8 cellular contexts compared by ENCODE assay signal in genomic region chr13:46052314-46053161, GRCh38. TPM values are rescaled to one million over a fixed set of nuclear protein-coding genes. Genes with fewer than 3 reads are reported as not detected.
DNase-seq lines count a peak whose midpoint lies in the region; TF ChIP-seq lines count a peak whose summit lies in the region.

Gene ZC3H13, minus strand, starts transcription at chr13:46052746. Its CDS starts 7,239 bp downstream, at chr13:46045507.

- H3K4me3 Mint-ChIP-seq in nephron = peak within 1 kb of the TSS; percentile 93 to 98 (median 93)
- peak within 1 kb of the TSS; percentile 92 for H3K4me3 Mint-ChIP-seq in stimulated activated naive CD8-positive, alpha-beta T cell treated with anti-CD3 and anti-CD28 coated beads, Interleukin-15, Interleukin-2, amounts not matched to agents 100 ng/mL and 50 ng/mL, for 24 hours

- H3K4me3 ChIP-seq in H7 (ENCODE audit: insufficient read depth, low read depth, low read length) = peak within 1 kb of the TSS; percentile 85
- H3K4me3 ChIP-seq in fibroblast of the aortic adventitia (ENCODE audit: low read depth, low read length) = peak within 1 kb of the TSS; percentile 64

- peaks cover 2% of the 10 kb centered on the region; the same call in 1 of the 2 replicates for H3K27me3 ChIP-seq in H7 (ENCODE audit: control insufficient read depth, insufficient read depth, low read length)

- H3K9me3 Mint-ChIP-seq in nephron = no peaks in the 10 kb centered on the region
- no peaks in the 10 kb centered on the region for H3K9me3 Mint-ChIP-seq in stimulated activated naive CD8-positive, alpha-beta T cell treated with anti-CD3 and anti-CD28 coated beads, Interleukin-15, Interleukin-2, amounts not matched to agents 100 ng/mL and 50 ng/mL, for 24 hours

- in situ Hi-C loops in G401 (cut with HindIII; ENCODE audit: low sequenced_read_pairs) = no loop called here

- no peaks in the 10 kb centered on the region for H3K36me3 Mint-ChIP-seq in nephron (ENCODE audit: low read depth)
- no peaks in the 10 kb centered on the region for H3K36me3 Mint-ChIP-seq in stimulated activated naive CD8-positive, alpha-beta T cell treated with anti-CD3 and anti-CD28 coated beads, Interleukin-15, Interleukin-2, amounts not matched to agents 100 ng/mL and 50 ng/mL, for 24 hours (ENCODE audit: low read depth)

- H3K36me3 ChIP-seq in H7 (replicated peaks; ENCODE audit: control insufficient read depth, insufficient read depth, low read length) = no peaks in the 10 kb centered on the region

- no peaks in the 10 kb centered on the region for H3K27me3 Mint-ChIP-seq in nephron (ENCODE audit: low read depth)
- peaks cover 12% of the 10 kb centered on the region for H3K27me3 Mint-ChIP-seq in stimulated activated naive CD8-positive, alpha-beta T cell treated with anti-CD3 and anti-CD28 coated beads, Interleukin-15, Interleukin-2, amounts not matched to agents 100 ng/mL and 50 ng/mL, for 24 hours

- H3K27ac Mint-ChIP-seq in nephron = peak within 1 kb of the TSS; percentile 82 to 97 (median 96)
- peak within 1 kb of the TSS; percentile 91 for H3K27ac Mint-ChIP-seq in stimulated activated naive CD8-positive, alpha-beta T cell treated with anti-CD3 and anti-CD28 coated beads, Interleukin-15, Interleukin-2, amounts not matched to agents 100 ng/mL and 50 ng/mL, for 24 hours

- DNase-seq in G401 (ENCODE audit: low spot score) (peak; percentile 97), H7 (peak; percentile 82), M059J (ENCODE audit: low read depth) (peak; percentile 94), SHP77 (lab: John Stamatoyannopoulos, UW) (peak; percentile 91 to 96), fibroblast of the aortic adventitia (ENCODE audit: low read depth) (peak; percentile 95)
- DNase-seq in activated effector memory CD4-positive, alpha-beta T cell treated with Interleukin-2 at 50 U/mL for 16 hours = peak; percentile 89

- peak; percentile 44 for TF ChIP-seq CTCF in fibroblast of the aortic adventitia (IDR thresholded peaks at IDR 0.05; ENCODE audit: insufficient read depth, low read length)
- peak; percentile 28 to 51 (median 36) for TF ChIP-seq CTCF in nephron (IDR thresholded peaks at IDR 0.05; ENCODE audit: unreplicated experiment in 3 of 3)

- peaks cover 36% of the 10 kb centered on the region for H3K4me1 Mint-ChIP-seq in nephron
- peaks cover 45% of the 10 kb centered on the region for H3K4me1 Mint-ChIP-seq in stimulated activated naive CD8-positive, alpha-beta T cell treated with anti-CD3 and anti-CD28 coated beads, Interleukin-15, Interleukin-2, amounts not matched to agents 100 ng/mL and 50 ng/mL, for 24 hours (ENCODE audit: low read depth)

RNA-seq across cellular contexts. Expression of gene ZC3H13, which starts in this region (rescaled TPM):
- 3.5 and 9.6 TPM in 2 replicates for total RNA-seq in G401 (2014; rRNA removed; shearing (Covaris generic))
- total RNA-seq in H7 (2014; rRNA removed; shearing (Covaris generic)) = 8.2 and 9.2 TPM in 2 replicates
- total RNA-seq in M059J (2014; rRNA removed; shearing (Covaris generic)) = 5.2 and 8.0 TPM in 2 replicates
- total RNA-seq in fibroblast of the aortic adventitia (ENCODE audit: low replicate concordance) = 25.3 and 33.1 TPM in 2 replicates

Comparison
In these comparisons a context has a peak if more than half of its experiments do, and no peak if none do; other contexts are left out.
1. Peak in every context shown above with its lines: DNase-seq and H3K4me3 ChIP-seq.